ENCODE assay signal across 8 cellular contexts in genomic region chr3:182979103-182979697, GRCh38. TPM values are rescaled to one million over a fixed set of nuclear protein-coding genes. Genes with fewer than 3 reads are reported as not detected.
DNase-seq lines count a peak whose midpoint lies in the region; ATAC-seq and TF ChIP-seq lines count a peak whose summit lies in the region.

No MANE protein-coding gene starts in this region.

- no peaks in the 10 kb centered on the region for H3K9me3 Mint-ChIP-seq in CD8-positive, alpha-beta memory T cell

- no peaks in the 10 kb centered on the region for H3K27me3 ChIP-seq in CD8-positive, alpha-beta memory T cell (ENCODE audit: insufficient read depth, low read length, poor library complexity, severe bottlenecking)
- no peaks in the 10 kb centered on the region for H3K27me3 ChIP-seq in upper lobe of right lung

- CTCF ChIA-PET in CD8-positive, alpha-beta memory T cell (lab: Charles Lee): interaction anchor here (1.1 kb wide), 1 partner anchor 19 kb away, joined by 3 read pairs; no protein-coding TSS in a partner anchor

- peak overlapping the region; percentile 63 for H3K27ac ChIP-seq in CD8-positive, alpha-beta memory T cell (ENCODE audit: low read depth, low read length)
- H3K27ac ChIP-seq in KOPT-K1 (ENCODE audit: low read depth, low read length, poor library complexity, severe bottlenecking) (peak overlapping the region; percentile 69), upper lobe of right lung (peak overlapping the region; percentile 89)

- H3K27ac Mint-ChIP-seq in CD8-positive, alpha-beta memory T cell: peak overlapping the region; percentile 79 to 97 (median 89)

- H3K4me1 ChIP-seq in CD8-positive, alpha-beta memory T cell (ENCODE audit: insufficient read depth, low read length): peaks cover 19% of the 10 kb centered on the region
- peaks cover 19% of the 10 kb centered on the region for H3K4me1 ChIP-seq in upper lobe of right lung

- peak overlapping the region; percentile 90 to 95 (median 93) for H3K4me3 Mint-ChIP-seq in CD8-positive, alpha-beta memory T cell

- in situ Hi-C loops in astrocyte of the cerebellum (cut with HindIII; ENCODE audit: low sequenced_read_pairs): no loop called here

- TF ChIP-seq POLR2A in lower leg skin (IDR thresholded peaks at IDR 0.05): no peak

- peaks cover 0 to 5% (median 0%) of the 10 kb centered on the region in 3 donors for H3K36me3 Mint-ChIP-seq in CD8-positive, alpha-beta memory T cell

- H3K27me3 Mint-ChIP-seq in CD8-positive, alpha-beta memory T cell: no peaks in the 10 kb centered on the region

- TF ChIP-seq CTCF in astrocyte of the cerebellum (IDR thresholded peaks at IDR 0.05; ENCODE audit: low read depth, low read length, missing control alignments) (no peak), lower leg skin (IDR thresholded peaks at IDR 0.05) (no peak), upper lobe of right lung (IDR thresholded peaks at IDR 0.05) (no peak)

- no peak for DNase-seq in CD8-positive, alpha-beta memory T cell
- no peak for DNase-seq in astrocyte of the cerebellum (ENCODE audit: low read depth)
- no peak for DNase-seq in lower leg skin (ENCODE audit: low spot score in 2 of 2)
- no peak for DNase-seq in upper lobe of right lung
- DNase-seq in germinal center (ENCODE audit: low spot score): no peak

- POLR2A ChIA-PET in CD8-positive, alpha-beta memory T cell (lab: Charles Lee): no interaction called here

- no peaks in the 10 kb centered on the region for H3K9me3 ChIP-seq in CD8-positive, alpha-beta memory T cell (ENCODE audit: low read length)
- no peaks in the 10 kb centered on the region for H3K9me3 ChIP-seq in KOPT-K1 (ENCODE audit: insufficient read depth, low read length, poor library complexity, severe bottlenecking)
- no peaks in the 10 kb centered on the region for H3K9me3 ChIP-seq in upper lobe of right lung

- H3K4me1 Mint-ChIP-seq in CD8-positive, alpha-beta memory T cell: peaks cover 38 to 51% (median 41%) of the 10 kb centered on the region in 3 donors

- no peaks in the 10 kb centered on the region for H3K36me3 ChIP-seq in CD8-positive, alpha-beta memory T cell (ENCODE audit: insufficient read depth, low read length)
- no peaks in the 10 kb centered on the region for H3K36me3 ChIP-seq in KOPT-K1 (ENCODE audit: insufficient read depth, low read length)
- no peaks in the 10 kb centered on the region for H3K36me3 ChIP-seq in upper lobe of right lung

- WGBS in lower leg skin, 2 donors: 3% methylated on average over 10 of the region's 10 CpGs

- intact Hi-C loops in lower leg skin (cut with DNase I; ENCODE audit: low total_unique reads) (no loop called here), upper lobe of right lung (cut with DNase I) (no loop called here)

- peak overlapping the region; percentile 60 for H3K4me3 ChIP-seq in CD8-positive, alpha-beta memory T cell (ENCODE audit: low read length)
- H3K4me3 ChIP-seq in astrocyte of the cerebellum (ENCODE audit: low read depth, low read length) (peak overlapping the region; percentile 89), lower leg skin (ENCODE audit: low read depth, poor library complexity, severe bottlenecking) (peak overlapping the region; percentile 68), upper lobe of right lung (peak overlapping the region; percentile 74)

- ATAC-seq in upper lobe of right lung (no peak), GM19467 (IDR thresholded peaks at IDR 0.05; ENCODE audit: unreplicated experiment) (no peak), GM19035 (IDR thresholded peaks at IDR 0.05; ENCODE audit: unreplicated experiment) (no peak)

RNA-seq across cellular contexts. Expression of gene DCUN1D1, which starts 1.1 kb away (rescaled TPM):
- 10 to 100 TPM; 55.4 to 61.3 TPM for total RNA-seq in CD8-positive, alpha-beta memory T cell
- 30.9 TPM for polyA plus RNA-seq in CD8-positive, alpha-beta memory T cell
- total RNA-seq in lower leg skin (10 to 100 TPM; 16.7 to 25.9 (median 19.6) TPM), upper lobe of right lung (49.9 TPM)
